In genomic region chr17:8856869-8857575, GRCh38 we compare ENCODE assay signal across 1 cellular context.
A peak's percentile ranks its signal among the peaks of the same experiment; 100 is the strongest.
TF ChIP-seq lines count a peak whose summit lies in the region.

No MANE protein-coding gene starts in this region.

TF ChIP-seq in GM12878, 131 proteins besides CTCF, POLR2A, EP300 and RAD21 (continues in another document):
- TF ChIP-seq SP1 (IDR thresholded peaks at IDR 0.05; ENCODE audit: low read depth, low read length) (peak; percentile 33), TAF1 (IDR thresholded peaks at IDR 0.05; ENCODE audit: borderline replicate concordance, low read depth, low read length) (peak; percentile 21; the same call in 1 of the 2 replicates), SMAD5 (IDR thresholded peaks at IDR 0.05; ENCODE audit: low read depth) (no peak), SKIL (IDR thresholded peaks at IDR 0.05; ENCODE audit: low read depth, poor library complexity, severe bottlenecking) (no peak), NR2F1 (conservative IDR thresholded peaks at IDR 0.05) (peak; percentile 39; the same call in 1 of the 2 replicates), CREB1 (IDR thresholded peaks at IDR 0.05; ENCODE audit: low read depth) (0 out of 2 replicates have a peak, but pooled peaks have one; percentile 43), ZBED1 (IDR thresholded peaks at IDR 0.05; ENCODE audit: borderline replicate concordance) (peak; percentile 39; the same call in 1 of the 2 replicates), ATF2 (IDR thresholded peaks at IDR 0.05; ENCODE audit: low read length) (peak; percentile 44; the same call in 1 of the 2 replicates), CHD2 (IDR thresholded peaks at IDR 0.05; ENCODE audit: borderline replicate concordance, low read depth, low read length) (no peak; the same call in 1 of the 2 replicates), JUNB (IDR thresholded peaks at IDR 0.05) (peak; percentile 71), PML (IDR thresholded peaks at IDR 0.05; ENCODE audit: low read length) (peak; percentile 62; the same call in 1 of the 2 replicates), PKNOX1 (IDR thresholded peaks at IDR 0.05) (peak; percentile 48; the same call in 1 of the 2 replicates), RUNX3 (IDR thresholded peaks at IDR 0.05; ENCODE audit: low read length) (peak; percentile 84), ETV6 (conservative IDR thresholded peaks at IDR 0.05 in 1 of 2, IDR thresholded peaks at IDR 0.05 in 1 of 2; ENCODE audit: borderline replicate concordance in 1 of 2, low read depth in 1 of 2) (peak in 1 of 2 experiments; percentile 65; a peak in 2 of 4 replicates), HDAC2 (IDR thresholded peaks at IDR 0.05) (no peak), PRDM15 (CRISPR knock-in tag; IDR thresholded peaks at IDR 0.05) (no peak), FOXM1 (IDR thresholded peaks at IDR 0.05; ENCODE audit: low read depth, low read length) (peak; percentile 19; the same call in 1 of the 2 replicates), WRNIP1 (IDR thresholded peaks at IDR 0.05; ENCODE audit: borderline replicate concordance, low read depth, low read length) (no peak), ZNF592 (IDR thresholded peaks at IDR 0.05) (0 out of 2 replicates have a peak, but pooled peaks have one; percentile 28), ATF3 (IDR thresholded peaks at IDR 0.05; ENCODE audit: borderline replicate concordance, extremely low read depth, low read depth, low read length) (no peak), ASH2L (IDR thresholded peaks at IDR 0.05; ENCODE audit: borderline replicate concordance, low read depth) (no peak), EED (IDR thresholded peaks at IDR 0.05; ENCODE audit: low read depth) (peak; percentile 70; the same call in 1 of the 2 replicates), CBFB (IDR thresholded peaks at IDR 0.05; ENCODE audit: low read depth) (peak; percentile 25), MXI1 (IDR thresholded peaks at IDR 0.05; ENCODE audit: low read depth, low read length) (peak; percentile 60; the same call in 1 of the 2 replicates), CEBPB (IDR thresholded peaks at IDR 0.05; ENCODE audit: borderline replicate concordance in 1 of 2, low read depth in 2 of 2, low read length in 2 of 2) (0 out of 4 replicates have a peak, but pooled peaks of 1 of the 2 experiments have one; percentile 27), PAX5 (IDR thresholded peaks at IDR 0.05; ENCODE audit: borderline replicate concordance, low read depth, low read length) (peak; percentile 39; the same call in 1 of the 2 replicates), NKRF (conservative IDR thresholded peaks at IDR 0.05) (no peak), BCL11A (IDR thresholded peaks at IDR 0.05; ENCODE audit: low read depth, low read length) (peak; percentile 67), TCF12 (IDR thresholded peaks at IDR 0.05; ENCODE audit: low read depth, low read length) (peak; percentile 95), RAD51 (IDR thresholded peaks at IDR 0.05) (peak; percentile 56), BHLHE40 (IDR thresholded peaks at IDR 0.05; ENCODE audit: borderline replicate concordance in 1 of 2, low read depth in 2 of 2, low read length in 1 of 2) (peak; percentile 13 to 40; a peak in 1 of 4 replicates), EZH2 (IDR thresholded peaks at IDR 0.05; ENCODE audit: borderline replicate concordance, control insufficient read depth, low read depth, low read length) (no peak), MAX (IDR thresholded peaks at IDR 0.05; ENCODE audit: low read depth, low read length) (peak; percentile 53; the same call in 1 of the 2 replicates), ZNF687 (IDR thresholded peaks at IDR 0.05) (peak; percentile 84), CREM (IDR thresholded peaks at IDR 0.05; ENCODE audit: low read depth) (peak; percentile 42), NFIC (IDR thresholded peaks at IDR 0.05; ENCODE audit: low read depth, low read length) (0 out of 2 replicates have a peak, but pooled peaks have one; percentile 18), CHD4 (IDR thresholded peaks at IDR 0.05) (no peak), TBL1XR1 (IDR thresholded peaks at IDR 0.05; ENCODE audit: low read depth, low read length) (0 out of 2 replicates have a peak, but pooled peaks have one; percentile 30), MEF2A (IDR thresholded peaks at IDR 0.05; ENCODE audit: insufficient read depth, low read depth, low read length) (peak; percentile 63; the same call in 1 of the 2 replicates), NBN (IDR thresholded peaks at IDR 0.05) (peak; percentile 11), TCF3 (IDR thresholded peaks at IDR 0.05; ENCODE audit: borderline replicate concordance, insufficient read depth, low read depth, low read length) (peak; percentile 89)
